In the genomic region with DNA sequence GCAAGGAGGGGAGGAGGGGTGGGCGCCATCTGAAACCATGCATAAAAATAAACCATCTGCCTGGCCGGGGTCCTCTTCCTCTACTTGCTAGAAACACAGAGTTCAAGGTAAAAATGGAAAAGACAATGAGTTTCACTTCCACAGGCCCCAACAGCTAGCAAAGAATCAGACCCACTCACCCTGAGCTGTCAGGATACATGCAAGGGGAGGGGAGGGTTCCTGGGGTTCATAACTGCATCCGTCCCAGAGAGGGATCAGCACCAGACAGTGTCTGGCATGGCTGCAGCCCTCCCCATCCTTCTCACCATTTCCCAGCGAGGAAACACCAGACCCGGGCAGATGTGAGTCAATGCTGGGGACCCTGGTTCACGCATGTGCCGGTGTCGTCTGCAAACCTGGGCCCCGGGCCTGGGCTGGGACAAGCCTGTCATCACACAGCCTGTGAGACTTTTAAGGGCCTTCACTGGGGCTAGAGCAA, we compare ENCODE assay signal across 10 cellular contexts. TPM values are rescaled to one million over a fixed set of nuclear protein-coding genes. Genes with fewer than 3 reads are reported as not detected.
DNase-seq lines count a peak whose midpoint lies in the region; ATAC-seq and TF ChIP-seq lines count a peak whose summit lies in the region.
"Had no signal": no experiment of that assay in that cellular context is flagged by ENCODE, and none has a peak within 500 bp of the region (broad histone marks: within the 10 kb centered on the region; RNA-seq: fewer than 3 reads in every experiment).

No MANE protein-coding gene starts in this region.

- peak overlapping the region in 8 of 10 donors; percentile 2 to 74 (median 29) for H3K4me3 Mint-ChIP-seq in naive thymus-derived CD4-positive, alpha-beta T cell

- peaks cover 0 to 27% (median 18%) of the 10 kb centered on the region in 5 donors for H3K36me3 Mint-ChIP-seq in naive thymus-derived CD4-positive, alpha-beta T cell

- H3K9ac ChIP-seq in NT2/D1 (ENCODE audit: insufficient read length, low read depth): peak overlapping the region; percentile 13

- peaks cover 66 to 92% (median 88%) of the 10 kb centered on the region in 7 donors for H3K4me1 Mint-ChIP-seq in naive thymus-derived CD4-positive, alpha-beta T cell

- no peak for TF ChIP-seq CTCF in ovary (IDR thresholded peaks at IDR 0.05)

- intact Hi-C loops in naive thymus-derived CD4-positive, alpha-beta T cell (cut with micrococcal nuclease): loop anchor here in 1 of 2 donors (5.0 kb wide), 1 partner anchor 300 kb away; no protein-coding TSS in a partner anchor
- intact Hi-C loops in sciatic nerve (cut with DNase I): no loop called here
- intact Hi-C loops in ovary (cut with DNase I): no loop called here

- ATAC-seq in GM21723 (IDR thresholded peaks at IDR 0.05; ENCODE audit: unreplicated experiment) (peak; percentile 53), sciatic nerve (no peak)
- no peak for ATAC-seq in naive thymus-derived CD4-positive, alpha-beta T cell
- ATAC-seq: left lung had no signal

- no peaks in the 10 kb centered on the region for H3K9me3 ChIP-seq in NT2/D1 (ENCODE audit: insufficient read depth, low read length)
- no peaks in the 10 kb centered on the region for H3K9me3 ChIP-seq in naive thymus-derived CD4-positive, alpha-beta T cell (ENCODE audit: control insufficient read depth in 2 of 3, low read length in 3 of 3)
- no peaks in the 10 kb centered on the region for H3K9me3 ChIP-seq in ovary
- H3K9me3 ChIP-seq: left lung had no signal

- TF ChIP-seq POLR2A in GM18526 (IDR thresholded peaks at IDR 0.05; ENCODE audit: extremely low read depth, insufficient read length) (peak; percentile 20), ovary (IDR thresholded peaks at IDR 0.05) (no peak)

- H3K27me3 Mint-ChIP-seq in naive thymus-derived CD4-positive, alpha-beta T cell: no peaks in the 10 kb centered on the region

- WGBS in ovary, 3 donors: 59 to 66% (median 59%) methylated on average over 9 of the region's 9 CpGs

- H3K27ac ChIP-seq in naive thymus-derived CD4-positive, alpha-beta T cell (ENCODE audit: low read depth, low read length): peak overlapping the region; percentile 72
- no peak overlapping the region for H3K27ac ChIP-seq in ovary

- peak overlapping the region; percentile 47 to 95 (median 90) for H3K27ac Mint-ChIP-seq in naive thymus-derived CD4-positive, alpha-beta T cell

- no peaks in the 10 kb centered on the region for H3K27me3 ChIP-seq in NT2/D1 (ENCODE audit: insufficient read depth, insufficient read length)
- H3K27me3 ChIP-seq in naive thymus-derived CD4-positive, alpha-beta T cell (ENCODE audit: control insufficient read depth in 2 of 2, insufficient read depth in 2 of 2, low read length in 2 of 2): no peaks in the 10 kb centered on the region
- no peaks in the 10 kb centered on the region for H3K27me3 ChIP-seq in ovary
- H3K27me3 ChIP-seq: left lung had no signal

- H3K4me1 ChIP-seq in NT2/D1 (ENCODE audit: insufficient read depth, insufficient read length) (peaks cover 16% of the 10 kb centered on the region), ovary (ENCODE audit: insufficient read depth) (peaks cover 6% of the 10 kb centered on the region)
- peaks cover 84 to 89% of the 10 kb centered on the region in 2 donors for H3K4me1 ChIP-seq in naive thymus-derived CD4-positive, alpha-beta T cell (ENCODE audit: control insufficient read depth in 2 of 2, insufficient read depth in 2 of 2, low read length in 2 of 2)

- H3K36me3 ChIP-seq in NT2/D1 (ENCODE audit: insufficient read depth, insufficient read length, low read length) (no peaks in the 10 kb centered on the region), ovary (no peaks in the 10 kb centered on the region)
- H3K36me3 ChIP-seq in naive thymus-derived CD4-positive, alpha-beta T cell (ENCODE audit: control insufficient read depth in 2 of 3, insufficient read depth in 3 of 3, low read length in 3 of 3): peaks cover 0 to 46% (median 10%) of the 10 kb centered on the region in 3 experiments

- POLR2A ChIA-PET in naive thymus-derived CD4-positive, alpha-beta T cell (lab: Charles Lee): interaction anchor here (0.9 to 4.2 kb wide), 3 partner anchors 12 to 106 kb away, joined by 3 to 34 read pairs (median 5); no protein-coding TSS in a partner anchor

- no peak for TF ChIP-seq EP300 in ovary (IDR thresholded peaks at IDR 0.05)

- no peak overlapping the region for H3K4me3 ChIP-seq in NT2/D1 (ENCODE audit: insufficient read length, low read depth)
- H3K4me3 ChIP-seq in naive thymus-derived CD4-positive, alpha-beta T cell (ENCODE audit: low read length): no peak overlapping the region
- no peak overlapping the region for H3K4me3 ChIP-seq in ovary
- H3K4me3 ChIP-seq: left lung had no signal

- CTCF ChIA-PET in naive thymus-derived CD4-positive, alpha-beta T cell (lab: Charles Lee): interaction anchor here (0.7 kb wide), 1 partner anchor 107 kb away, joined by 3 read pairs; no protein-coding TSS in a partner anchor

- DNase-seq in NT2/D1 (ENCODE audit: low read depth, low spot score) (no peak), sciatic nerve (ENCODE audit: low spot score) (no peak), ovary (no peak), NCI-H526 (lab: John Stamatoyannopoulos, UW) (no peak), NCI-H748 (lab: John Stamatoyannopoulos, UW; ENCODE audit: unreplicated experiment) (no peak)
- DNase-seq in naive thymus-derived CD4-positive, alpha-beta T cell: no peak
- DNase-seq: NCI-H1092 treated with DMSO at 0.1 percent for 48 hours had no signal

- no peaks in the 10 kb centered on the region for H3K9me3 Mint-ChIP-seq in naive thymus-derived CD4-positive, alpha-beta T cell

RNA-seq across cellular contexts. Expression of gene SEMA4D, which starts 55.4 kb away (rescaled TPM):
- 100 to 1,000 TPM; 389 to 465 (median 460) TPM for total RNA-seq in naive thymus-derived CD4-positive, alpha-beta T cell
- polyA plus RNA-seq in naive thymus-derived CD4-positive, alpha-beta T cell: 100 to 1,000 TPM; 114 to 268 TPM
- total RNA-seq in sciatic nerve: 35.8 TPM
- 10 to 100 TPM; 11.1 to 27.2 (median 17.9) TPM for total RNA-seq in ovary
- 10 to 100 TPM in 1 of 2 donors, 1 to 10 TPM in 1; 6.0 to 10.4 TPM for polyA plus RNA-seq in ovary

Comparison
In these comparisons a context has a peak if more than half of its experiments do, and no peak if none do; other contexts are left out.
1. RNA of gene SEMA4D, which starts 55.4 kb away (total RNA-seq): 389 to 465 TPM in naive thymus-derived CD4-positive, alpha-beta T cell; 35.8 TPM in sciatic nerve (single experiment) and 11.1 to 27.2 TPM in ovary; every median in the first group is over 10 times any median in the second.